22 cellular contexts compared by ENCODE assay signal in the genomic region with DNA sequence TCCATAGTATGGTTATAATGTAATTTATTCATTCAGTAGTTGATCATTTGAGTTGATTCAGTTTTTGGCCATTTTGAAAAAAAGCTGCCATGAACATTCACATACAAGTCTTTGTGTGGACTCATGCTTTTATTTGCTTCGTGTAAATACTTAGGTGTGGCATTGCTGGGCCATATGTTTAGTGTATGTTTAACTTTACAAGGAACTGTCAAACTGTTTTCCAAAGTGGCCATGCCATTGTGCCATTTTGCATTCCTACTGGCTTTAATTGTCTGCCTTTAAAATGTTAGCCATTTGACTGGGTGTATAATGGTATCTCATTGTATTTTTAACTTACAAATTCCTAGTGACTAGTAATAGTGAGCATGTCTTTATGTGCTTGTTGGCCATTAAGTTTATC. TPM values are rescaled to one million over a fixed set of nuclear protein-coding genes. Genes with fewer than 3 reads are reported as not detected.
DNase-seq lines count a peak whose midpoint lies in the region; ATAC-seq, FAIRE-seq and TF ChIP-seq lines count a peak whose summit lies in the region.
"Had no signal": no experiment of that assay in that cellular context is flagged by ENCODE, and none has a peak within 500 bp of the region (broad histone marks: within the 10 kb centered on the region; RNA-seq: fewer than 3 reads in every experiment).

No MANE protein-coding gene starts in this region.

- intact Hi-C loops in activated B cell treated with CpG ODN at 0.5 μM for 24 hours (cut with micrococcal nuclease), result no loop called here

- no peaks in the 10 kb centered on the region for H3K9me3 ChIP-seq in A549
- H3K9me3 ChIP-seq in CD4-positive, CD25-positive, alpha-beta regulatory T cell (ENCODE audit: control insufficient read depth in 2 of 2, low read length in 2 of 2), result no peaks in the 10 kb centered on the region
- H3K9me3 ChIP-seq: BE2C had no signal

- H3K4me3 ChIP-seq in A549 (no peak overlapping the region), epithelial cell of esophagus (ENCODE audit: low read length) (no peak overlapping the region)
- peak overlapping the region; percentile 80 for H3K4me3 ChIP-seq in CD4-positive, CD25-positive, alpha-beta regulatory T cell (ENCODE audit: low read depth, low read length)
- H3K4me3 ChIP-seq: GM12878, K562, PC-9 had no signal

- no peaks in the 10 kb centered on the region for H3K36me3 ChIP-seq in CD4-positive, CD25-positive, alpha-beta regulatory T cell (ENCODE audit: control insufficient read depth, insufficient read depth, low read length)
- H3K36me3 ChIP-seq: BE2C had no signal

- no peak for TF ChIP-seq EP300 in A549 (IDR thresholded peaks at IDR 0.05)

- CTCF ChIA-PET in A549 (lab: Yijun Ruan, JAX), result no interaction called here
- CTCF ChIA-PET in activated B cell treated with CpG ODN at 0.5 μM for 24 hours (lab: Charles Lee), result no interaction called here

- in situ Hi-C loops in G401 (cut with HindIII; ENCODE audit: low sequenced_read_pairs), result no loop called here

- no peaks in the 10 kb centered on the region for H3K27me3 ChIP-seq in CD4-positive, CD25-positive, alpha-beta regulatory T cell (ENCODE audit: control insufficient read depth, insufficient read depth, low read length)
- H3K27me3 ChIP-seq: BE2C had no signal

- 5% methylated on average over 1 of the region's 1 CpG for WGBS in A549 (ENCODE audit: missing lambda C conversion rate)

- DNase-seq in A549 (ENCODE audit: low read depth in 1 of 2, low spot score in 1 of 2) (peak in 1 of 2 experiments; percentile 12), activated B cell treated with CpG ODN at 0.5 μM for 24 hours (no peak), epithelial cell of esophagus (ENCODE audit: low read depth) (peak; percentile 4), SW480 (ENCODE audit: low spot score) (no peak), G401 (ENCODE audit: low spot score) (no peak)
- no peak for DNase-seq in CD4-positive, CD25-positive, alpha-beta regulatory T cell
- DNase-seq in effector memory CD8-positive, alpha-beta T cell, result no peak
- DNase-seq: activated effector memory CD4-positive, alpha-beta T cell treated with Interleukin-2 at 50 U/mL for 16 hours; BE2C; foreskin melanocyte; GDM1; kidney glomerular epithelial cell; NCI-H1092; NCI-H2107; NCI-H748 treated with DMSO at 0.1 percent for 48 hours; PC-9; stimulated activated CD8-positive, alpha-beta memory T cell treated with anti-CD3 and anti-CD28 coated beads, Interleukin-4, amount 100 ng/mL, for 48 hours had no signal

- H3K4me1 Mint-ChIP-seq in CD4-positive, CD25-positive, alpha-beta regulatory T cell, result peaks cover 49 to 88% (median 66%) of the 10 kb centered on the region in 4 donors
- peaks cover 71% of the 10 kb centered on the region for H3K4me1 Mint-ChIP-seq in activated B cell treated with CpG ODN at 0.5 μM for 24 hours
- H3K4me1 Mint-ChIP-seq in effector memory CD8-positive, alpha-beta T cell (ENCODE audit: low read depth in 2 of 2), result peaks cover 37 to 53% of the 10 kb centered on the region in 2 donors

- TF ChIP-seq RAD21 in A549 (conservative IDR thresholded peaks at IDR 0.05 in 1 of 2, IDR thresholded peaks at IDR 0.05 in 1 of 2), result no peak

- no peaks in the 10 kb centered on the region for H3K9me3 Mint-ChIP-seq in CD4-positive, CD25-positive, alpha-beta regulatory T cell
- no peaks in the 10 kb centered on the region for H3K9me3 Mint-ChIP-seq in activated B cell treated with CpG ODN at 0.5 μM for 24 hours
- H3K9me3 Mint-ChIP-seq in effector memory CD8-positive, alpha-beta T cell, result no peaks in the 10 kb centered on the region
- H3K9me3 Mint-ChIP-seq: memory B cell had no signal

- H3K27ac Mint-ChIP-seq in CD4-positive, CD25-positive, alpha-beta regulatory T cell, result peak overlapping the region; percentile 57 to 95 (median 73)
- H3K27ac Mint-ChIP-seq in activated B cell treated with CpG ODN at 0.5 μM for 24 hours, result peak overlapping the region; percentile 22
- H3K27ac Mint-ChIP-seq in effector memory CD8-positive, alpha-beta T cell, result no peak overlapping the region
- H3K27ac Mint-ChIP-seq: memory B cell, progenitor cell of endocrine pancreas had no signal

- FAIRE-seq in A549 (lab: Jason Lieb, UNC), result no peak
- FAIRE-seq: K562 had no signal

- peaks cover 12% of the 10 kb centered on the region for H3K36me3 Mint-ChIP-seq in CD4-positive, CD25-positive, alpha-beta regulatory T cell
- peaks cover 6% of the 10 kb centered on the region for H3K36me3 Mint-ChIP-seq in activated B cell treated with CpG ODN at 0.5 μM for 24 hours (ENCODE audit: low read depth)
- peaks cover 3% of the 10 kb centered on the region for H3K36me3 Mint-ChIP-seq in effector memory CD8-positive, alpha-beta T cell (ENCODE audit: insufficient read depth)

- H3K4me3 Mint-ChIP-seq in CD4-positive, CD25-positive, alpha-beta regulatory T cell, result peak overlapping the region; percentile 33 to 78 (median 64)
- no peak overlapping the region for H3K4me3 Mint-ChIP-seq in activated B cell treated with CpG ODN at 0.5 μM for 24 hours
- no peak overlapping the region for H3K4me3 Mint-ChIP-seq in effector memory CD8-positive, alpha-beta T cell

- TF ChIP-seq POLR2A in A549 (IDR thresholded peaks at IDR 0.05; ENCODE audit: low read length), result no peak

- H3K27me3 Mint-ChIP-seq in CD4-positive, CD25-positive, alpha-beta regulatory T cell, result no peaks in the 10 kb centered on the region
- no peaks in the 10 kb centered on the region for H3K27me3 Mint-ChIP-seq in activated B cell treated with CpG ODN at 0.5 μM for 24 hours
- H3K27me3 Mint-ChIP-seq in effector memory CD8-positive, alpha-beta T cell, result no peaks in the 10 kb centered on the region
- H3K27me3 Mint-ChIP-seq: memory B cell, progenitor cell of endocrine pancreas had no signal

- POLR2A ChIA-PET in A549 (lab: Yijun Ruan, JAX) (no interaction called here), activated B cell treated with CpG ODN at 0.5 μM for 24 hours (lab: Charles Lee) (no interaction called here)

- ATAC-seq in A549, result no peak
- no peak for ATAC-seq in CD4-positive, CD25-positive, alpha-beta regulatory T cell (ENCODE audit: low read depth in 2 of 2)
- ATAC-seq in activated B cell treated with CpG ODN at 0.5 μM for 24 hours (ENCODE audit: low read depth), result no peak
- ATAC-seq in effector memory CD8-positive, alpha-beta T cell (replicated peaks), result no peak
- no peak for ATAC-seq in HG03095 (IDR thresholded peaks at IDR 0.05; ENCODE audit: unreplicated experiment)
- ATAC-seq: GM12878, K562 had no signal

- H3K27ac ChIP-seq in A549, result no peak overlapping the region
- H3K27ac ChIP-seq in CD4-positive, CD25-positive, alpha-beta regulatory T cell (ENCODE audit: insufficient read depth, low read length, poor library complexity, severe bottlenecking), result peak overlapping the region; percentile 57
- H3K27ac ChIP-seq: PC-9 had no signal

- peaks cover 66% of the 10 kb centered on the region for H3K4me1 ChIP-seq in A549
- H3K4me1 ChIP-seq in CD4-positive, CD25-positive, alpha-beta regulatory T cell (ENCODE audit: control insufficient read depth, insufficient read depth, low read length, poor library complexity, severe bottlenecking), result peaks cover 46% of the 10 kb centered on the region
- H3K4me1 ChIP-seq: BE2C had no signal

- no peak for TF ChIP-seq CTCF in A549 (IDR thresholded peaks at IDR 0.05)
- TF ChIP-seq CTCF in activated B cell treated with CpG ODN at 0.5 μM for 24 hours (IDR thresholded peaks at IDR 0.05), result no peak
- TF ChIP-seq CTCF in epithelial cell of esophagus (IDR thresholded peaks at IDR 0.05; ENCODE audit: insufficient read depth, low read depth, low read length, missing control alignments), result no peak

- peak overlapping the region; percentile 16; the same call in 1 of the 3 replicates for H3K4me2 ChIP-seq in A549
- H3K4me2 ChIP-seq: PC-9 had no signal

TF ChIP-seq in A549, 52 proteins besides CTCF, POLR2A, EP300 and RAD21:
- TF ChIP-seq POLR2AphosphoS2 (conservative IDR thresholded peaks at IDR 0.05; ENCODE audit: low read length), result no peak
- TF ChIP-seq CBX8 (IDR thresholded peaks at IDR 0.05), result no peak
- peak; percentile 30; the same call in 1 of the 2 replicates for TF ChIP-seq EHMT2 (IDR thresholded peaks at IDR 0.05; ENCODE audit: low read depth)
- TF ChIP-seq TP53 (CRISPR knock-in tag; IDR thresholded peaks at IDR 0.05), result no peak
- TF ChIP-seq ZSCAN20 (CRISPR knock-in tag; IDR thresholded peaks at IDR 0.05), result no peak
- TF ChIP-seq RFX5 (IDR thresholded peaks at IDR 0.05), result no peak

RNA-seq across cellular contexts. Expression of a gene that starts 8.8 kb away (rescaled TPM):
- polyA plus RNA-seq in A549 (2011; rRNA removed) (8.5 and 9.0 TPM in 2 replicates), A549 (2017; fragmentation: RNase III; extraction: RNeasy Plus Mini Kit Qiagen cat#74134 plus additional on column Dnase treatment) (6.5 to 8.5 TPM (median 8.2 TPM) in 3 replicates)
- 1.7 and 1.9 TPM in 2 replicates for polyA plus RNA-seq in A549 (2012; cell fraction: cytosol; rRNA removed)
- 1.1 and 1.8 TPM in 2 replicates for polyA plus RNA-seq in A549 (2012; cell fraction: nucleus; rRNA removed)
- polyA minus RNA-seq in A549 (2011; rRNA and poly(A)+ RNA removed), result 3.7 and 4.7 TPM in 2 replicates
- total RNA-seq in CD4-positive, CD25-positive, alpha-beta regulatory T cell, result 31.9 TPM
- polyA plus RNA-seq in CD4-positive, CD25-positive, alpha-beta regulatory T cell, result 10 to 100 TPM; 19.3 to 23.2 (median 21.8) TPM
- total RNA-seq in activated B cell treated with CpG ODN at 0.5 μM for 24 hours, result 22.0 and 24.4 TPM in 2 replicates
- 4.1 and 9.4 TPM in 2 replicates for total RNA-seq in G401 (2014; rRNA removed; shearing (Covaris generic))

Comparison
In these comparisons a context has a peak if more than half of its experiments do, and no peak if none do; other contexts are left out.
1. H3K27ac Mint-ChIP-seq: peak in CD4-positive, CD25-positive, alpha-beta regulatory T cell (3 of 3) and activated B cell treated with CpG ODN at 0.5 μM for 24 hours (single experiment); none in effector memory CD8-positive, alpha-beta T cell (0 of 2).
2. H3K4me3 Mint-ChIP-seq: peak in CD4-positive, CD25-positive, alpha-beta regulatory T cell (4 of 4); none in activated B cell treated with CpG ODN at 0.5 μM for 24 hours (single experiment) and effector memory CD8-positive, alpha-beta T cell (0 of 2).